23 cellular contexts compared by ENCODE assay signal in genomic region chr5:170314696-170315095, GRCh38. TPM values are rescaled to one million over a fixed set of nuclear protein-coding genes. Genes with fewer than 3 reads are reported as not detected.
A peak's percentile ranks its signal among the peaks of the same experiment; 100 is the strongest.
DNase-seq lines count a peak whose midpoint lies in the region; ATAC-seq and TF ChIP-seq lines count a peak whose summit lies in the region.
"Had no signal": no experiment of that assay in that cellular context is flagged by ENCODE, and none has a peak within 500 bp of the region (broad histone marks: within the 10 kb centered on the region; RNA-seq: fewer than 3 reads in every experiment).

No MANE protein-coding gene starts in this region.

- no peaks in the 10 kb centered on the region for H3K79me2 ChIP-seq in smooth muscle cell (ENCODE audit: low read depth)

- intact Hi-C loops in CD4-positive, alpha-beta T cell (cut with DNase I, micrococcal nuclease) = loop anchor here in 1 of 2 experiments (2.0 kb wide), 1 partner anchor 14 kb away; no protein-coding TSS in a partner anchor
- intact Hi-C loops in ascending aorta (cut with DNase I) = loop anchor here (1.0 to 2.0 kb wide), 2 partner anchors 17 to 74 kb away; partner anchors contain the start of gene KCNMB1

- H3K4me1 ChIP-seq in ascending aorta = peaks cover 4 to 9% of the 10 kb centered on the region in 2 donors
- H3K4me1 ChIP-seq in muscle layer of colon (ENCODE audit: insufficient read depth, low read length) = peaks cover 59% of the 10 kb centered on the region
- peaks cover 26% of the 10 kb centered on the region for H3K4me1 ChIP-seq in smooth muscle cell (ENCODE audit: low read depth)
- H3K4me1 ChIP-seq: prostate gland had no signal

- no peaks in the 10 kb centered on the region for H3K36me3 Mint-ChIP-seq in CD4-positive, alpha-beta T cell (ENCODE audit: low read depth)
- H3K36me3 Mint-ChIP-seq: CD8-positive, alpha-beta T cell; stimulated activated effector memory CD8-positive, alpha-beta T cell treated with anti-CD3 and anti-CD28 coated beads, Interleukin-12 subunit alpha, Interleukin-12 subunit beta, amount 100 ng/mL, for 72 hours had no signal

- H3K4me3 ChIP-seq in ascending aorta = no peak overlapping the region
- H3K4me3 ChIP-seq in muscle layer of colon (ENCODE audit: low read depth in 1 of 2, low read length in 2 of 2) = no peak overlapping the region
- no peak overlapping the region for H3K4me3 ChIP-seq in smooth muscle cell
- H3K4me3 ChIP-seq: prostate gland had no signal

- H3K36me3 ChIP-seq in ascending aorta (no peaks in the 10 kb centered on the region), muscle layer of colon (ENCODE audit: insufficient read depth, low read length) (no peaks in the 10 kb centered on the region), smooth muscle cell (ENCODE audit: low read depth) (no peaks in the 10 kb centered on the region)
- H3K36me3 ChIP-seq: prostate gland had no signal

- no peaks in the 10 kb centered on the region for H3K27me3 Mint-ChIP-seq in CD4-positive, alpha-beta T cell

- no peak overlapping the region for H3K27ac ChIP-seq in CD4-positive, alpha-beta T cell (ENCODE audit: low read depth, low read length)
- H3K27ac ChIP-seq in ascending aorta (peak overlapping the region; percentile 72 to 87), muscle layer of colon (ENCODE audit: low read depth, low read length) (peak overlapping the region; percentile 50), smooth muscle cell (ENCODE audit: low read depth) (peak overlapping the region; percentile 98)
- H3K27ac ChIP-seq: epithelial cell of prostate, HL-60 had no signal

- no peak for ATAC-seq in CD4-positive, alpha-beta T cell (ENCODE audit: poor library complexity)
- ATAC-seq in GM18868 (IDR thresholded peaks at IDR 0.05; ENCODE audit: unreplicated experiment) (no peak), GM18519 (IDR thresholded peaks at IDR 0.05; ENCODE audit: low FRiP score, unreplicated experiment) (no peak)
- ATAC-seq: CD8-positive, alpha-beta T cell; left lobe of liver; stimulated activated effector memory CD8-positive, alpha-beta T cell treated with anti-CD3 and anti-CD28 coated beads, Interleukin-12 subunit alpha, Interleukin-12 subunit beta, amount 100 ng/mL, for 72 hours had no signal

- peaks cover 19% of the 10 kb centered on the region for H3F3A ChIP-seq in smooth muscle cell (ENCODE audit: low read depth)

- H3K4me3 Mint-ChIP-seq in CD4-positive, alpha-beta T cell = no peak overlapping the region
- H3K4me3 Mint-ChIP-seq: CD8-positive, alpha-beta T cell; dendritic cell treated with granulocyte-macrophage colony-stimulating factor and Interleukin-4, amounts not matched to agents 40 ng/mL and 50 ng/mL, for 4 days; H9 had no signal

- no peaks in the 10 kb centered on the region for H3K9me3 Mint-ChIP-seq in CD4-positive, alpha-beta T cell
- H3K9me3 Mint-ChIP-seq: CD8-positive, alpha-beta T cell; dendritic cell treated with granulocyte-macrophage colony-stimulating factor and Interleukin-4, amounts not matched to agents 40 ng/mL and 50 ng/mL, for 4 days; H9; stimulated activated effector memory CD8-positive, alpha-beta T cell treated with anti-CD3 and anti-CD28 coated beads, Interleukin-12 subunit alpha, Interleukin-12 subunit beta, amount 100 ng/mL, for 72 hours had no signal

- H3K9me3 ChIP-seq in CD4-positive, alpha-beta T cell (ENCODE audit: control insufficient read depth, low read length) = no peaks in the 10 kb centered on the region
- no peaks in the 10 kb centered on the region for H3K9me3 ChIP-seq in ascending aorta
- H3K9me3 ChIP-seq in muscle layer of colon (ENCODE audit: low read length) = no peaks in the 10 kb centered on the region
- H3K9me3 ChIP-seq in smooth muscle cell (replicated peaks; ENCODE audit: low read depth) = no peaks in the 10 kb centered on the region
- H3K9me3 ChIP-seq: prostate gland had no signal

- WGBS in smooth muscle cell (ENCODE audit: low lambda C conversion rate) = 61% methylated on average over 2 of the region's 2 CpGs

- TF ChIP-seq CTCF in CD4-positive, alpha-beta T cell (IDR thresholded peaks at IDR 0.05) = no peak
- no peak for TF ChIP-seq CTCF in ascending aorta (IDR thresholded peaks at IDR 0.05)
- TF ChIP-seq CTCF in smooth muscle cell (IDR thresholded peaks at IDR 0.05; ENCODE audit: borderline replicate concordance, insufficient read depth, poor library complexity, severe bottlenecking) = no peak

- H3K9ac ChIP-seq in muscle layer of colon (ENCODE audit: low read length) = no peak overlapping the region
- H3K9ac ChIP-seq in smooth muscle cell (ENCODE audit: low read depth) = peak overlapping the region; percentile 5

- H2AFZ ChIP-seq in smooth muscle cell (ENCODE audit: low read depth) = peak overlapping the region; percentile 34

- CTCF ChIA-PET in CD4-positive, alpha-beta T cell (lab: Charles Lee) = interaction anchor here (1.4 to 1.5 kb wide), 3 partner anchors 11 to 89 kb away, joined by 5 to 6 read pairs (median 5); no protein-coding TSS in a partner anchor

- H4K20me1 ChIP-seq in smooth muscle cell (ENCODE audit: low read depth) = no peaks in the 10 kb centered on the region

- no peak overlapping the region for H3K4me2 ChIP-seq in smooth muscle cell

- POLR2A ChIA-PET in CD4-positive, alpha-beta T cell (lab: Charles Lee) = interaction anchor here (0.9 to 4.4 kb wide), 9 partner anchors 10 to 52 kb away, joined by 3 to 53 read pairs (median 14); partner anchors contain the start of gene LCP2

- H3K4me1 Mint-ChIP-seq in CD4-positive, alpha-beta T cell (ENCODE audit: low read depth) = peaks cover 90% of the 10 kb centered on the region

- peak overlapping the region; percentile 91 for H3K27ac Mint-ChIP-seq in CD4-positive, alpha-beta T cell
- H3K27ac Mint-ChIP-seq: dendritic cell treated with granulocyte-macrophage colony-stimulating factor and Interleukin-4, amounts not matched to agents 40 ng/mL and 50 ng/mL, for 4 days; H9 had no signal

- DNase-seq in CD4-positive, alpha-beta T cell = no peak
- no peak for DNase-seq in ascending aorta (ENCODE audit: low spot score in 2 of 2)
- DNase-seq in smooth muscle cell (lab: John Stamatoyannopoulos, UW; ENCODE audit: unreplicated experiment) = no peak
- DNase-seq in NCI-H2227 (lab: John Stamatoyannopoulos, UW; ENCODE audit: unreplicated experiment) = no peak
- no peak for DNase-seq in effector CD4-positive, alpha-beta T cell
- DNase-seq: activated CD4-positive, alpha-beta T cell treated with anti-CD3 and anti-CD28 coated beads, Interleukin-2, amount 50 U/mL, for 1 hour; activated naive CD4-positive, alpha-beta T cell; activated T-cell treated with anti-CD3 and anti-CD28 coated beads for 4 hours; CD8-positive, alpha-beta T cell; DMS79; H9; NCI-H1694 treated with DMSO at 0.1 percent for 48 hours; stimulated activated CD4-positive, alpha-beta T cell treated with anti-CD3 and anti-CD28 coated beads, Interleukin-15, amount 100 ng/mL, for 24 hours; SW 1271 had no signal

- H3K27me3 ChIP-seq in CD4-positive, alpha-beta T cell (ENCODE audit: control insufficient read depth, insufficient read depth, low read length) = no peaks in the 10 kb centered on the region
- H3K27me3 ChIP-seq in ascending aorta (no peaks in the 10 kb centered on the region), muscle layer of colon (ENCODE audit: control insufficient read depth in 1 of 2, insufficient read depth in 2 of 2, low read length in 2 of 2) (no peaks in the 10 kb centered on the region), smooth muscle cell (ENCODE audit: low read depth) (no peaks in the 10 kb centered on the region)

RNA-seq across cellular contexts. Expression of gene LCP2, which starts 17.1 kb away (rescaled TPM):
- 100 to 1,000 TPM; 154 to 155 TPM for total RNA-seq in CD4-positive, alpha-beta T cell
- 9.3 TPM for total RNA-seq in ascending aorta
- total RNA-seq in smooth muscle cell = 0.45 and 0.54 TPM in 2 replicates
- 2.2 and 2.7 TPM in 2 replicates for polyA plus RNA-seq in smooth muscle cell
- total RNA-seq: H9 had no signal

Comparison
In these comparisons a context has a peak if more than half of its experiments do, and no peak if none do; other contexts are left out.
1. RNA of gene LCP2, which starts 17.1 kb away (total RNA-seq): 154 to 155 TPM in CD4-positive, alpha-beta T cell; 9.3 TPM in ascending aorta (single experiment) and 0.45 to 0.54 TPM in smooth muscle cell; every median in the first group is over 10 times any median in the second.